8 cellular contexts compared by ENCODE assay signal in genomic region chr2:196176142-196176738, GRCh38. TPM values are rescaled to one million over a fixed set of nuclear protein-coding genes. Genes with fewer than 3 reads are reported as not detected.
DNase-seq lines count a peak whose midpoint lies in the region; ATAC-seq and TF ChIP-seq lines count a peak whose summit lies in the region.

No MANE protein-coding gene starts in this region.

- H3K9me2 ChIP-seq in OCI-LY1 (ENCODE audit: low read depth, low read length), result no peaks in the 10 kb centered on the region

- H3K9ac ChIP-seq in DND-41 (ENCODE audit: low read depth, low read length), result peak overlapping the region; percentile 54
- peak overlapping the region; percentile 98 for H3K9ac ChIP-seq in OCI-LY1 (ENCODE audit: low read length)

- 0 out of 2 replicates have a peak, but pooled peaks cover 11% of the 10 kb centered on the region for H3F3A ChIP-seq in OCI-LY1 (ENCODE audit: insufficient read depth, low read length)

- TF ChIP-seq CTCF in DND-41 (IDR thresholded peaks at IDR 0.05; ENCODE audit: borderline replicate concordance, extremely low read depth, low read length, poor library complexity, severe bottlenecking) (no peak), OCI-LY1 (IDR thresholded peaks at IDR 0.05; ENCODE audit: low read length) (no peak)

- ATAC-seq in DND-41 (ENCODE audit: insufficient read depth, low read depth) (peak; percentile 78), GM21737 (IDR thresholded peaks at IDR 0.05; ENCODE audit: unreplicated experiment) (peak; percentile 69)

- peak; percentile 96 for DNase-seq in DND-41
- peak; percentile 73 for DNase-seq in activated naive CD4-positive, alpha-beta T cell treated with anti-CD3 and anti-CD28 coated beads, Interleukin-2, amount 50 U/mL, for 16 hours
- peak; percentile 85 to 88 for DNase-seq in stimulated activated CD8-positive, alpha-beta memory T cell treated with anti-CD3 and anti-CD28 coated beads, Interleukin-7, amount 100 ng/mL, for 4 hours (ENCODE audit: low read depth in 2 of 2)
- DNase-seq in medulla oblongata (ENCODE audit: extremely low spot score), result no peak
- DNase-seq in cortex of kidney (lab: John Stamatoyannopoulos, UW), result no peak
- no peak for DNase-seq in SK-N-DZ (ENCODE audit: low spot score)

- H3K27me3 ChIP-seq in DND-41 (ENCODE audit: insufficient read depth, low read length, poor library complexity) (no peaks in the 10 kb centered on the region), OCI-LY1 (ENCODE audit: insufficient read depth, low read length) (no peaks in the 10 kb centered on the region)

- H3K4me2 ChIP-seq in DND-41 (ENCODE audit: insufficient read depth, low read length) (peak overlapping the region; percentile 45), OCI-LY1 (ENCODE audit: low read length) (peak overlapping the region; percentile 90)

- H3K36me3 ChIP-seq in DND-41 (ENCODE audit: insufficient read depth, low read length), result no peaks in the 10 kb centered on the region; the same call in 1 of the 2 replicates
- peaks cover 38% of the 10 kb centered on the region for H3K36me3 ChIP-seq in OCI-LY1 (ENCODE audit: insufficient read depth, low read length)

- H3K79me2 ChIP-seq in DND-41 (ENCODE audit: insufficient read depth, low read length) (peaks cover 60% of the 10 kb centered on the region), OCI-LY1 (ENCODE audit: insufficient read depth, low read length) (peaks cover 35% of the 10 kb centered on the region)

- H3K9me3 ChIP-seq in DND-41 (ENCODE audit: insufficient read depth, low read length, severe bottlenecking) (no peaks in the 10 kb centered on the region), OCI-LY1 (ENCODE audit: low read length) (no peaks in the 10 kb centered on the region)

- H3K27ac ChIP-seq in DND-41 (ENCODE audit: low read length) (peak overlapping the region; percentile 97), OCI-LY1 (ENCODE audit: low read depth, low read length, poor library complexity, severe bottlenecking) (peak overlapping the region; percentile 99)

- H3K4me1 ChIP-seq in DND-41 (ENCODE audit: insufficient read depth, low read length) (peaks cover 93% of the 10 kb centered on the region), OCI-LY1 (ENCODE audit: insufficient read depth, low read length, severe bottlenecking) (peaks cover 65% of the 10 kb centered on the region)

- H2AFZ ChIP-seq in DND-41 (ENCODE audit: low read depth, low read length), result no peak overlapping the region
- H2AFZ ChIP-seq in OCI-LY1 (ENCODE audit: low read length), result no peak overlapping the region

- H4K20me1 ChIP-seq in DND-41 (ENCODE audit: insufficient read depth, low read length) (peaks cover under 1% of the 10 kb centered on the region), OCI-LY1 (ENCODE audit: insufficient read depth, low read length) (no peaks in the 10 kb centered on the region)

- peak overlapping the region in 1 of 2 experiments; percentile 34; a peak in 2 of 4 replicates for H3K4me3 ChIP-seq in DND-41 (ENCODE audit: low read depth in 1 of 2, low read length in 2 of 2)
- peak overlapping the region; percentile 88 for H3K4me3 ChIP-seq in OCI-LY1 (ENCODE audit: low read depth, low read length, poor library complexity, severe bottlenecking)

RNA-seq across cellular contexts. Expression of gene STK17B, which starts 4.9 kb away (rescaled TPM):
- polyA plus RNA-seq in SK-N-DZ (2014; cell fraction: cytosol; rRNA removed), result 8.2 and 10.9 TPM in 2 replicates
- 4.0 and 4.4 TPM in 2 replicates for polyA plus RNA-seq in SK-N-DZ (2014; cell fraction: nucleus; rRNA removed)

Comparison
In these comparisons a context has a peak if more than half of its experiments do, and no peak if none do; other contexts are left out.
1. DNase-seq: peak in DND-41 (single experiment), activated naive CD4-positive, alpha-beta T cell treated with anti-CD3 and anti-CD28 coated beads, Interleukin-2, amount 50 U/mL, for 16 hours (single experiment) and stimulated activated CD8-positive, alpha-beta memory T cell treated with anti-CD3 and anti-CD28 coated beads, Interleukin-7, amount 100 ng/mL, for 4 hours (2 of 2); none in medulla oblongata (single experiment), cortex of kidney (single experiment) and SK-N-DZ (single experiment).